29 cellular contexts compared by ENCODE assay signal in the genomic region with DNA sequence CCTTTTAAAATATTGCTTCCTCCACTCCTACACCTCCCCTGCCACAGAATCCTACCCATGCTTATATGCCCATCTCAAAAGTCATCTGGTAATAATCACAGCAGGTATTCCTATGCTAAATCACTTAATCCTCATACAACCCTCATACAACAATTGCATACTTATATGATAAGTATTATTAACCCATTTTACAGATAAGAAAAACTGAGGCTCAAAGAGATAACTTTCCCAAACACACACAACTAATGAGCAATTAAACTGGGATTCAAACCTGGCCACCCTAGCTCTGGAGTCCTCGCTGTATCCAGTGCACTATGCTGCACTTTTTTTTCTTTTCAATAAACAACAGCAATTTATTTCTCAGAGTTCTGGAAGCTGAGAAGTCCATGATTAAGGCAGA.
"Had no signal": no experiment of that assay in that cellular context is flagged by ENCODE, and none has a peak within 500 bp of the region (broad histone marks: within the 10 kb centered on the region; RNA-seq: fewer than 3 reads in every experiment).

No MANE protein-coding gene starts in this region.

- FAIRE-seq: colon, endometrium, endothelial cell of umbilical vein, frontal cortex had no signal

- H3K4me3 ChIP-seq: colonic mucosa, coronary artery, dorsolateral prefrontal cortex, esophagus muscularis mucosa, esophagus squamous epithelium, gastrocnemius medialis, gastroesophageal sphincter, heart left ventricle, heart right ventricle had no signal

- H3K4me1 ChIP-seq: colonic mucosa, esophagus muscularis mucosa, esophagus squamous epithelium, foreskin keratinocyte, gastrocnemius medialis, gastroesophageal sphincter, heart left ventricle, heart right ventricle had no signal

- H3K9me3 ChIP-seq: colonic mucosa, esophagus muscularis mucosa, esophagus squamous epithelium, gastrocnemius medialis, gastroesophageal sphincter, heart left ventricle, heart right ventricle had no signal

- H3K27me3 ChIP-seq: colonic mucosa, dorsolateral prefrontal cortex, esophagus muscularis mucosa, esophagus squamous epithelium, foreskin keratinocyte, gastrocnemius medialis, gastroesophageal sphincter, heart left ventricle, heart right ventricle had no signal

- DNase-seq: colonic mucosa; cortex of kidney; dermis blood vessel endothelial cell; dorsolateral prefrontal cortex; effector CD4-positive, alpha-beta T cell; effector CD8-positive, alpha-beta T cell; effector memory CD4-positive, alpha-beta T cell; effector memory CD8-positive, alpha-beta T cell; endodermal cell; erythroblast; esophagus squamous epithelium; foreskin fibroblast; foreskin keratinocyte; foreskin melanocyte; gastrocnemius medialis; glutamatergic neuron; head of caudate nucleus; heart left ventricle; heart right ventricle had no signal

- H3K27me3 Mint-ChIP-seq: dendritic cell treated with granulocyte-macrophage colony-stimulating factor and Interleukin-4, amounts not matched to agents 40 ng/mL and 50 ng/mL, for 4 days; effector memory CD8-positive, alpha-beta T cell had no signal

- H3K9me3 Mint-ChIP-seq: effector memory CD8-positive, alpha-beta T cell had no signal

- H3K4me3 Mint-ChIP-seq: dendritic cell treated with granulocyte-macrophage colony-stimulating factor and Interleukin-4, amounts not matched to agents 40 ng/mL and 50 ng/mL, for 4 days; effector memory CD8-positive, alpha-beta T cell; endodermal cell had no signal

- H3K4me1 Mint-ChIP-seq: endodermal cell had no signal

- ATAC-seq: effector memory CD8-positive, alpha-beta T cell; esophagus mucosa; foreskin keratinocyte; gastrocnemius medialis; gastroesophageal sphincter; heart left ventricle; heart right ventricle had no signal

- H3K27ac Mint-ChIP-seq: dendritic cell treated with granulocyte-macrophage colony-stimulating factor and Interleukin-4, amounts not matched to agents 40 ng/mL and 50 ng/mL, for 4 days; effector memory CD8-positive, alpha-beta T cell; endodermal cell had no signal

- H3K36me3 ChIP-seq: colonic mucosa, esophagus muscularis mucosa, esophagus squamous epithelium, gastrocnemius medialis, gastroesophageal sphincter, heart left ventricle, heart right ventricle had no signal

- H3K27ac ChIP-seq: colonic mucosa, coronary artery, dorsolateral prefrontal cortex, epithelial cell of prostate, esophagus muscularis mucosa, esophagus squamous epithelium, foreskin keratinocyte, gastrocnemius medialis, gastroesophageal sphincter, heart left ventricle, heart right ventricle had no signal
